ENCODE assay signal across 8 cellular contexts in genomic region chr17:40111221-40112128, GRCh38. TPM values are rescaled to one million over a fixed set of nuclear protein-coding genes. Genes with fewer than 3 reads are reported as not detected.
DNase-seq lines count a peak whose midpoint lies in the region; ATAC-seq, FAIRE-seq and TF ChIP-seq lines count a peak whose summit lies in the region.

No MANE protein-coding gene starts in this region.

- DNase-seq in GM12892 (ENCODE audit: insufficient read length), result peak; percentile 72
- DNase-seq in NCI-H82 treated with DMSO at 0.1 percent for 48 hours (lab: John Stamatoyannopoulos, UW; ENCODE audit: unreplicated experiment), result peak; percentile 94
- DNase-seq in activated CD8-positive, alpha-beta T cell treated with anti-CD3 and anti-CD28 coated beads for 36 hours, result peak; percentile 83
- DNase-seq in effector memory CD8-positive, alpha-beta T cell, result peak; percentile 49 to 67 (median 49)
- DNase-seq in medulla oblongata (ENCODE audit: extremely low spot score), result peak; percentile 96
- peak; percentile 49 to 63 for DNase-seq in stimulated activated CD8-positive, alpha-beta memory T cell treated with anti-CD3 and anti-CD28 coated beads, Interleukin-7, amount 100 ng/mL, for 48 hours (ENCODE audit: extremely low read depth in 1 of 2, low read depth in 1 of 2)

- CTCF ChIA-PET in activated CD8-positive, alpha-beta T cell treated with anti-CD3 and anti-CD28 coated beads for 36 hours (lab: Charles Lee), result interaction anchor here (0.8 to 7.1 kb wide), 30 partner anchors 12 to 130 kb away, joined by 3 to 136 read pairs (median 9); partner anchors contain the start of genes CASC3, MED24, MSL1 and NR1D1

- H3K27me3 ChIP-seq in HUES48 (ENCODE audit: control insufficient read depth, insufficient read depth, low read length), result peaks cover 20% of the 10 kb centered on the region

- H3K27me3 Mint-ChIP-seq in activated CD8-positive, alpha-beta T cell treated with anti-CD3 and anti-CD28 coated beads for 36 hours, result no peaks in the 10 kb centered on the region
- H3K27me3 Mint-ChIP-seq in effector memory CD8-positive, alpha-beta T cell, result no peaks in the 10 kb centered on the region

- H3K9ac ChIP-seq in HUES48 (ENCODE audit: low read depth, low read length), result peak overlapping the region; percentile 0; the same call in 1 of the 2 replicates

- peak; percentile 70 for FAIRE-seq in GM12892 (lab: Jason Lieb, UNC)

- H3K27ac Mint-ChIP-seq in activated CD8-positive, alpha-beta T cell treated with anti-CD3 and anti-CD28 coated beads for 36 hours, result peak overlapping the region; percentile 90
- peak overlapping the region; percentile 74 to 99 for H3K27ac Mint-ChIP-seq in effector memory CD8-positive, alpha-beta T cell

- POLR2A ChIA-PET in activated CD8-positive, alpha-beta T cell treated with anti-CD3 and anti-CD28 coated beads for 36 hours (lab: Charles Lee), result interaction anchor here (0.6 to 6.7 kb wide), 11 partner anchors 9 to 107 kb away, joined by 3 to 93 read pairs (median 5); partner anchors contain the start of genes CASC3, MSL1 and NR1D1

- H3K36me3 ChIP-seq in HUES48 (ENCODE audit: control insufficient read depth, insufficient read depth, low read length), result no peaks in the 10 kb centered on the region

- no peaks in the 10 kb centered on the region for H3K36me3 Mint-ChIP-seq in activated CD8-positive, alpha-beta T cell treated with anti-CD3 and anti-CD28 coated beads for 36 hours (ENCODE audit: low read depth)
- peaks cover 20% of the 10 kb centered on the region for H3K36me3 Mint-ChIP-seq in effector memory CD8-positive, alpha-beta T cell (ENCODE audit: insufficient read depth)

- peak; percentile 59 for ATAC-seq in activated CD8-positive, alpha-beta T cell treated with anti-CD3 and anti-CD28 coated beads for 36 hours
- ATAC-seq in effector memory CD8-positive, alpha-beta T cell (replicated peaks), result peak; percentile 18
- ATAC-seq in GM21367 (IDR thresholded peaks at IDR 0.05; ENCODE audit: unreplicated experiment), result no peak

- peaks cover 65% of the 10 kb centered on the region for H3K4me1 Mint-ChIP-seq in activated CD8-positive, alpha-beta T cell treated with anti-CD3 and anti-CD28 coated beads for 36 hours (ENCODE audit: low read depth)
- peaks cover 61 to 62% of the 10 kb centered on the region in 2 donors for H3K4me1 Mint-ChIP-seq in effector memory CD8-positive, alpha-beta T cell (ENCODE audit: low read depth in 2 of 2)

- H3K9me3 ChIP-seq in HUES48 (ENCODE audit: control insufficient read depth, insufficient read depth, low read length), result no peaks in the 10 kb centered on the region

- TF ChIP-seq POLR2A in GM12892 (IDR thresholded peaks at IDR 0.05; ENCODE audit: low read depth, low read length), result no peak

- peak overlapping the region; percentile 57 for H3K4me3 Mint-ChIP-seq in activated CD8-positive, alpha-beta T cell treated with anti-CD3 and anti-CD28 coated beads for 36 hours
- peak overlapping the region; percentile 76 for H3K4me3 Mint-ChIP-seq in effector memory CD8-positive, alpha-beta T cell

- TF ChIP-seq CTCF in activated CD8-positive, alpha-beta T cell treated with anti-CD3 and anti-CD28 coated beads for 36 hours (IDR thresholded peaks at IDR 0.05), result peak; percentile 83

- H3K27ac ChIP-seq in HUES48 (ENCODE audit: low read depth, low read length), result peak overlapping the region; percentile 52

- no peak overlapping the region for H3K4me3 ChIP-seq in HUES48 (ENCODE audit: low read depth, low read length)

- H3K4me1 ChIP-seq in HUES48 (ENCODE audit: control insufficient read depth, insufficient read depth, low read length), result peaks cover 73% of the 10 kb centered on the region

- no peaks in the 10 kb centered on the region for H3K9me3 Mint-ChIP-seq in activated CD8-positive, alpha-beta T cell treated with anti-CD3 and anti-CD28 coated beads for 36 hours
- no peaks in the 10 kb centered on the region for H3K9me3 Mint-ChIP-seq in effector memory CD8-positive, alpha-beta T cell

- intact Hi-C loops in activated CD8-positive, alpha-beta T cell treated with anti-CD3 and anti-CD28 coated beads for 36 hours (cut with micrococcal nuclease), result loop anchor here (2.0 to 5.0 kb wide), 2 partner anchors 15 to 49 kb away; partner anchors contain the start of gene THRA

RNA-seq across cellular contexts. Expression of gene MSL1, which starts 10.3 kb away (rescaled TPM):
- polyA plus RNA-seq in GM12892 (2012; ENCODE audit: missing spikeins), result 57.4 TPM
- total RNA-seq in activated CD8-positive, alpha-beta T cell treated with anti-CD3 and anti-CD28 coated beads for 36 hours, result 10 to 100 TPM; 69.0 to 70.1 TPM

RNA-seq across cellular contexts. Expression of gene NR1D1, which starts 11.1 kb away (rescaled TPM):
- polyA plus RNA-seq in GM12892 (2012; ENCODE audit: missing spikeins), result 1.2 TPM
- total RNA-seq in activated CD8-positive, alpha-beta T cell treated with anti-CD3 and anti-CD28 coated beads for 36 hours, result 1 to 10 TPM; 6.0 to 6.5 TPM

RNA-seq across cellular contexts. Expression of gene CASC3, which starts 28.9 kb away (rescaled TPM):
- 49.2 TPM for polyA plus RNA-seq in GM12892 (2012; ENCODE audit: missing spikeins)
- 10 to 100 TPM; 75.1 to 75.6 TPM for total RNA-seq in activated CD8-positive, alpha-beta T cell treated with anti-CD3 and anti-CD28 coated beads for 36 hours

RNA-seq across cellular contexts. Expression of gene THRA, which starts 48.7 kb away (rescaled TPM):
- 1.5 TPM for polyA plus RNA-seq in GM12892 (2012; ENCODE audit: missing spikeins)
- 10 to 100 TPM; 11.1 to 13.8 TPM for total RNA-seq in activated CD8-positive, alpha-beta T cell treated with anti-CD3 and anti-CD28 coated beads for 36 hours

RNA-seq across cellular contexts. Expression of gene MED24, which starts 57.3 kb away (rescaled TPM):
- polyA plus RNA-seq in GM12892 (2012; ENCODE audit: missing spikeins), result 47.6 TPM
- total RNA-seq in activated CD8-positive, alpha-beta T cell treated with anti-CD3 and anti-CD28 coated beads for 36 hours, result 10 to 100 TPM; 90.2 to 96.4 TPM
